In the genomic region with DNA sequence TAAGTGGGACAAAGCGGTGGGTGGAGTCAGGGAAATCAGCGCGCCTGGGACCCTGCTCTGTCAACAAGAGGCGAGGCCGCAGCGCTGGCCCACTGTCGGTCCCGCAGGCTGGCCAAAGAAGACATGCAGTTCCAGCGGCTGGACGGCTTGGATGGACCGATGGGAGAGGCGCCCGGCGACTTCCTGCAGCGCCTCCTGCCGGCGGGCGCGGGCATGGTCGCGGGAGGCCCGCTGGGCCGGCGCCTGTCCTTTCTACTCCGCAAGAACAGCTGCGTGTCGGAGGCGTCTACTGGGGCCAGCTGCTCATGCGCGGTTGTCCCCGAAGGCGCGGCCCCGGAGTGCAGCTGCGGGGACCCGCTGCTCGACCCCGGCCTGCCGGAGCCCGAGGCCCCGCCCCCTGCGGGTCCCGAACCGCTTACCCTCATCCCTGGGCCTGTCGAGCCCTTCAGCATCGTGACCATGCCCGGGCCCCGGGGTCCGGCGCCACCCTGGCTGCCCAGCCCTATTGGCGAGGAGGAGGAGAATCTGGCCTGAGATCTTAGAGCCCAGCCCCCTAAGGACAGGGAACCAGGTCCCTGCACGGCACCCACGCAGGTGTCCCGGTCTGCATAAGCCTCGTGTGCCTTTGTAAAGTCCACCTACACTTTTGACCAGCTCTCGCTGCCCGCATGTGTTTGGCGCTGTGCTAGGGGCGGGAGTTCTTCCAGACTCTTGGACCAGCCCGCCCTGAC, we compare ENCODE assay signal across 8 cellular contexts. TPM values are rescaled to one million over a fixed set of nuclear protein-coding genes. Genes with fewer than 3 reads are reported as not detected.
DNase-seq lines count a peak whose midpoint lies in the region; ATAC-seq and TF ChIP-seq lines count a peak whose summit lies in the region.

No MANE protein-coding gene starts in this region.

- H3K9me3 ChIP-seq in SJCRH30 (replicated peaks) = no peaks in the 10 kb centered on the region
- H3K9me3 ChIP-seq in uterus = no peaks in the 10 kb centered on the region

- H3K36me3 Mint-ChIP-seq in activated naive CD4-positive, alpha-beta T cell treated with anti-CD3 and anti-CD28 coated beads for 36 hours (ENCODE audit: low read depth) = no peaks in the 10 kb centered on the region

- DNase-seq in D341Med (ENCODE audit: low spot score) (peak; percentile 95), KG1 (lab: John Stamatoyannopoulos, UW) (peak; percentile 12), SJCRH30 (peak; percentile 96), globus pallidus (ENCODE audit: low spot score) (peak; percentile 50), occipital lobe (lab: John Stamatoyannopoulos, UW) (peak; percentile 13), uterus (peak; percentile 49 to 73)
- DNase-seq in activated naive CD4-positive, alpha-beta T cell treated with anti-CD3 and anti-CD28 coated beads for 36 hours = peak; percentile 63

- H3K27me3 ChIP-seq in SJCRH30 = no peaks in the 10 kb centered on the region
- H3K27me3 ChIP-seq in uterus = no peaks in the 10 kb centered on the region

- no peak overlapping the region for H3K27ac Mint-ChIP-seq in activated naive CD4-positive, alpha-beta T cell treated with anti-CD3 and anti-CD28 coated beads for 36 hours

- H3K27ac ChIP-seq in SJCRH30 (peak overlapping the region; percentile 2; the same call in 1 of the 2 replicates), uterus (no peak overlapping the region)

- peak overlapping the region; percentile 32 for H3K4me3 Mint-ChIP-seq in activated naive CD4-positive, alpha-beta T cell treated with anti-CD3 and anti-CD28 coated beads for 36 hours

- no peak for ATAC-seq in GM18861 (IDR thresholded peaks at IDR 0.05; ENCODE audit: unreplicated experiment)

- intact Hi-C loops in activated naive CD4-positive, alpha-beta T cell treated with anti-CD3 and anti-CD28 coated beads for 36 hours (cut with micrococcal nuclease) = loop anchor here (1.0 to 2.0 kb wide), 3 partner anchors 24 to 193 kb away; no protein-coding TSS in a partner anchor
- intact Hi-C loops in uterus (cut with DNase I; ENCODE audit: low total_unique reads) = no loop called here

- H3K9me3 Mint-ChIP-seq in activated naive CD4-positive, alpha-beta T cell treated with anti-CD3 and anti-CD28 coated beads for 36 hours = no peaks in the 10 kb centered on the region

- peaks cover 17% of the 10 kb centered on the region for H3K27me3 Mint-ChIP-seq in activated naive CD4-positive, alpha-beta T cell treated with anti-CD3 and anti-CD28 coated beads for 36 hours (ENCODE audit: low read depth)

- H3K4me3 ChIP-seq in SJCRH30 = peak overlapping the region; percentile 54
- peak overlapping the region; percentile 9 to 28 for H3K4me3 ChIP-seq in uterus

- TF ChIP-seq CTCF in uterus (IDR thresholded peaks at IDR 0.05) = peak; percentile 55 to 83 (median 80)

- H3K4me1 ChIP-seq in SJCRH30 (no peaks in the 10 kb centered on the region), uterus (peaks cover 0 to 6% of the 10 kb centered on the region in 2 donors)

- H3K36me3 ChIP-seq in SJCRH30 (no peaks in the 10 kb centered on the region), uterus (no peaks in the 10 kb centered on the region)

- no peak for TF ChIP-seq POLR2A in uterus (IDR thresholded peaks at IDR 0.05)

- CTCF ChIA-PET in activated naive CD4-positive, alpha-beta T cell treated with anti-CD3 and anti-CD28 coated beads for 36 hours (lab: Charles Lee) = interaction anchor here (0.6 to 16.6 kb wide), 32 partner anchors 8 to 262 kb away, joined by 3 to 341 read pairs (median 4); partner anchors contain the start of genes GET3, HOOK2, PRDX2 and THSD8

- peaks cover 2% of the 10 kb centered on the region for H3K4me1 Mint-ChIP-seq in activated naive CD4-positive, alpha-beta T cell treated with anti-CD3 and anti-CD28 coated beads for 36 hours (ENCODE audit: low read depth)

RNA-seq across cellular contexts. Expression of gene BEST2, which starts 6.1 kb away (rescaled TPM):
- 0.04 and 0.10 TPM in 2 replicates for total RNA-seq in SJCRH30 (2014; rRNA removed; shearing (Covaris generic))
- not detected for total RNA-seq in activated naive CD4-positive, alpha-beta T cell treated with anti-CD3 and anti-CD28 coated beads for 36 hours
- total RNA-seq in occipital lobe (0.16 TPM), uterus (under 1 TPM in 2 of 4 donors, not detected in 2; 0.14 to 0.29 TPM)

RNA-seq across cellular contexts. Expression of gene HOOK2, which starts 17.6 kb away (rescaled TPM):
- 14.1 and 19.0 TPM in 2 replicates for total RNA-seq in SJCRH30 (2014; rRNA removed; shearing (Covaris generic))
- total RNA-seq in activated naive CD4-positive, alpha-beta T cell treated with anti-CD3 and anti-CD28 coated beads for 36 hours = 10 to 100 TPM; 14.0 to 14.9 TPM
- total RNA-seq in occipital lobe = 20.3 TPM
- 10 to 100 TPM in 2 of 4 donors, 1 to 10 TPM in 1, under 1 TPM in 1; 0.59 to 37.5 (median 14.0) TPM for total RNA-seq in uterus

RNA-seq across cellular contexts. Expression of gene GET3, which starts 20.4 kb away (rescaled TPM):
- total RNA-seq in SJCRH30 (2014; rRNA removed; shearing (Covaris generic)) = 79.5 and 87.1 TPM in 2 replicates
- 10 to 100 TPM; 47.7 TPM for total RNA-seq in activated naive CD4-positive, alpha-beta T cell treated with anti-CD3 and anti-CD28 coated beads for 36 hours
- total RNA-seq in occipital lobe (59.3 TPM), uterus (10 to 100 TPM; 15.4 to 57.4 (median 36.4) TPM)

RNA-seq across cellular contexts. Expression of gene TRIR, which starts 23.2 kb away (rescaled TPM):
- total RNA-seq in SJCRH30 (2014; rRNA removed; shearing (Covaris generic)) = 431 and 462 TPM in 2 replicates
- 100 to 1,000 TPM; 119 to 126 TPM for total RNA-seq in activated naive CD4-positive, alpha-beta T cell treated with anti-CD3 and anti-CD28 coated beads for 36 hours
- total RNA-seq in occipital lobe = 138 TPM
- 100 to 1,000 TPM in 3 of 4 donors, 10 to 100 TPM in 1; 88.8 to 490 (median 244) TPM for total RNA-seq in uterus

RNA-seq across cellular contexts. Expression of gene JUNB, which starts 33.6 kb away (rescaled TPM):
- 34.8 and 39.7 TPM in 2 replicates for total RNA-seq in SJCRH30 (2014; rRNA removed; shearing (Covaris generic))
- total RNA-seq in activated naive CD4-positive, alpha-beta T cell treated with anti-CD3 and anti-CD28 coated beads for 36 hours = 100 to 1,000 TPM; 292 to 296 TPM
- total RNA-seq in occipital lobe = 22.6 TPM
- 100 to 1,000 TPM in 1 of 4 donors, 10 to 100 TPM in 3; 47.4 to 417 (median 81.5) TPM for total RNA-seq in uterus

Comparison
In these comparisons a context has a peak if more than half of its experiments do, and no peak if none do; other contexts are left out.
1. DNase-seq: peak in every context shown above with its lines; median percentile 96 in SJCRH30; 95 in D341Med; 63 in activated naive CD4-positive, alpha-beta T cell treated with anti-CD3 and anti-CD28 coated beads for 36 hours; 61 in uterus; 50 in globus pallidus; 13 in occipital lobe; 12 in KG1.